Comparison of ENCODE assay signal across 1 cellular context in the genomic region with DNA sequence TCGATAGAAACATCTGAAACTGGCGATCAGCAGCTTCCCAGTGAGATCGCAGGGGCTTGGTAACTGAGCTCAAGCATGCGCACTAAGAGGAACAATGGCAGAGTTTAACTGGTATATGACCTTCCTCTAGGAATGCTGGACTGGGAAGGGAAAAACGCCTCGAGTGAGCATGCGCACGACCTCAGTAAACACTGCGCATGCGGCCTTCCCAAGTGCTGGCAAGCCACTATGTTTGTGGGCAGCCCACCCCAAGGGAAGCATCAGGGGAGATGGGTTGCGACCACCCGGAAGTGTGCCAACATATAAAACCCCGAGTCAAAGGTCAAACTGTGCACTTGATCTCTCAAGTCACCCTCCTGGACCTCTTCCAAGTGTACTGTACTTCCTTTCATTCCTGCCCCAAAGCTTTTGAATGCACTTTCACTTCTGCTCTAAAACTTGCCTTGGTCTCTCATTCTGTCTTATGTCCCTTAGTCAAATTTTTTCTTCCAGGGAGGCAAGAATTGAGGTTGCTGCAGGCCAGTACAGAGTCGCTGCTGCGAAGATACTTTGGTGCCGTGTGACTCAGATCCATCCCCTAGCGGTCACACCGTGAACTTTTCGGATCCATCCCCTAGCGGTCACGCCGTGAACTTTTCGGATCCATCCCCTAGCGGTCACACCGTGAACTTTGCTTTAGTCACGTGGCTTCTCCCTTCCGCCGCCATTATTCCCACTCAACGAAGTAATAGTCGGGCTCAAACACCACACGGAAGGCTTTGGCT.
TF ChIP-seq lines count a peak whose summit lies in the region.

No MANE protein-coding gene starts in this region.

TF ChIP-seq in K562, 482 proteins besides CTCF, POLR2A, EP300 and RAD21 (continued from another document and continues in another):
- peak; percentile 77 for TF ChIP-seq NBN (IDR thresholded peaks at IDR 0.05; ENCODE audit: low read depth)
- TF ChIP-seq EHMT2 (IDR thresholded peaks at IDR 0.05), result peak; percentile 45; the same call in 1 of the 2 replicates
- TF ChIP-seq CREB5 (CRISPR knock-in tag; IDR thresholded peaks at IDR 0.05), result no peak
- no peak for TF ChIP-seq TAF1 (IDR thresholded peaks at IDR 0.05; ENCODE audit: control insufficient read depth, extremely low read depth, insufficient read depth, low read length, severe bottlenecking)
- TF ChIP-seq CAMTA2 (CRISPR knock-in tag; conservative IDR thresholded peaks at IDR 0.05), result no peak
- TF ChIP-seq MAFK (IDR thresholded peaks at IDR 0.05; ENCODE audit: low read length), result no peak
- TF ChIP-seq SMARCC2 (IDR thresholded peaks at IDR 0.05; ENCODE audit: low read depth), result no peak
- TF ChIP-seq C11orf30 (IDR thresholded peaks at IDR 0.05; ENCODE audit: low read depth), result no peak
- TF ChIP-seq, protein P1, sequence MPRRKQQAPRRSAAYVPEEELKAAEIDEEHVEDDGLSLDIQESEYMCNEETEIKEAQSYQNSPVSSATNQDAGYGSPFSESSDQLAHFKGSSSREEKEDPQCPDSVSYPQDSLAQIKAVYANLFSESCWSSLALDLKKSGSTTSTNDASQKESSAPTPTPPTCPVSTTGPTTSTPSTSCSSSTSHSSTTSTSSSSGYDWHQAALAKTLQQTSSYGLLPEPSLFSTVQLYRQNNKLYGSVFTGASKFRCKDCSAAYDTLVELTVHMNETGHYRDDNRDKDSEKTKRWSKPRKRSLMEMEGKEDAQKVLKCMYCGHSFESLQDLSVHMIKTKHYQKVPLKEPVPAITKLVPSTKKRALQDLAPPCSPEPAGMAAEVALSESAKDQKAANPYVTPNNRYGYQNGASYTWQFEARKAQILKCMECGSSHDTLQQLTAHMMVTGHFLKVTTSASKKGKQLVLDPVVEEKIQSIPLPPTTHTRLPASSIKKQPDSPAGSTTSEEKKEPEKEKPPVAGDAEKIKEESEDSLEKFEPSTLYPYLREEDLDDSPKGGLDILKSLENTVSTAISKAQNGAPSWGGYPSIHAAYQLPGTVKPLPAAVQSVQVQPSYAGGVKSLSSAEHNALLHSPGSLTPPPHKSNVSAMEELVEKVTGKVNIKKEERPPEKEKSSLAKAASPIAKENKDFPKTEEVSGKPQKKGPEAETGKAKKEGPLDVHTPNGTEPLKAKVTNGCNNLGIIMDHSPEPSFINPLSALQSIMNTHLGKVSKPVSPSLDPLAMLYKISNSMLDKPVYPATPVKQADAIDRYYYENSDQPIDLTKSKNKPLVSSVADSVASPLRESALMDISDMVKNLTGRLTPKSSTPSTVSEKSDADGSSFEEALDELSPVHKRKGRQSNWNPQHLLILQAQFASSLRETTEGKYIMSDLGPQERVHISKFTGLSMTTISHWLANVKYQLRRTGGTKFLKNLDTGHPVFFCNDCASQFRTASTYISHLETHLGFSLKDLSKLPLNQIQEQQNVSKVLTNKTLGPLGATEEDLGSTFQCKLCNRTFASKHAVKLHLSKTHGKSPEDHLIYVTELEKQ (CRISPR knock-in tag; IDR thresholded peaks at IDR 0.05), result no peak
- no peak for TF ChIP-seq ZNF780A (CRISPR knock-in tag; IDR thresholded peaks at IDR 0.05)
- no peak for TF ChIP-seq SETDB1 (IDR thresholded peaks at IDR 0.05; ENCODE audit: low read length)
- no peak for TF ChIP-seq ZNF232 (CRISPR knock-in tag; IDR thresholded peaks at IDR 0.05)
- TF ChIP-seq ESRRA (IDR thresholded peaks at IDR 0.05; ENCODE audit: borderline replicate concordance, low read depth), result peak; percentile 25; the same call in 1 of the 2 replicates
- no peak for TF ChIP-seq ZNF175 (CRISPR knock-in tag; IDR thresholded peaks at IDR 0.05; ENCODE audit: low read depth)
- no peak for TF ChIP-seq TAL1 (IDR thresholded peaks at IDR 0.05)
- peak; percentile 86 for TF ChIP-seq ZSCAN29 (IDR thresholded peaks at IDR 0.05)
- TF ChIP-seq RCOR1 (IDR thresholded peaks at IDR 0.05; ENCODE audit: borderline replicate concordance in 1 of 2, low read depth in 2 of 2, low read length in 2 of 2), result 0 out of 4 replicates have a peak, but pooled peaks of 1 of the 2 experiments have one; percentile 8
- TF ChIP-seq CC2D1A (IDR thresholded peaks at IDR 0.05), result peak; percentile 73
- TF ChIP-seq, protein P2, sequence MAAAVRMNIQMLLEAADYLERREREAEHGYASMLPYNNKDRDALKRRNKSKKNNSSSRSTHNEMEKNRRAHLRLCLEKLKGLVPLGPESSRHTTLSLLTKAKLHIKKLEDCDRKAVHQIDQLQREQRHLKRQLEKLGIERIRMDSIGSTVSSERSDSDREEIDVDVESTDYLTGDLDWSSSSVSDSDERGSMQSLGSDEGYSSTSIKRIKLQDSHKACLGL (CRISPR knock-in tag; IDR thresholded peaks at IDR 0.05; ENCODE audit: borderline replicate concordance, poor library complexity, severe bottlenecking), result no peak
- no peak for TF ChIP-seq ZNF431 (CRISPR knock-in tag; IDR thresholded peaks at IDR 0.05)
- TF ChIP-seq SP2 (IDR thresholded peaks at IDR 0.05; ENCODE audit: extremely low read depth, low read depth, low read length, poor library complexity, severe bottlenecking), result no peak
- peak; percentile 44 for TF ChIP-seq SMC3 (conservative IDR thresholded peaks at IDR 0.05; ENCODE audit: insufficient read depth, low read depth, low read length)
- no peak for TF ChIP-seq EGR1 (conservative IDR thresholded peaks at IDR 0.05)
- TF ChIP-seq, protein P3, sequence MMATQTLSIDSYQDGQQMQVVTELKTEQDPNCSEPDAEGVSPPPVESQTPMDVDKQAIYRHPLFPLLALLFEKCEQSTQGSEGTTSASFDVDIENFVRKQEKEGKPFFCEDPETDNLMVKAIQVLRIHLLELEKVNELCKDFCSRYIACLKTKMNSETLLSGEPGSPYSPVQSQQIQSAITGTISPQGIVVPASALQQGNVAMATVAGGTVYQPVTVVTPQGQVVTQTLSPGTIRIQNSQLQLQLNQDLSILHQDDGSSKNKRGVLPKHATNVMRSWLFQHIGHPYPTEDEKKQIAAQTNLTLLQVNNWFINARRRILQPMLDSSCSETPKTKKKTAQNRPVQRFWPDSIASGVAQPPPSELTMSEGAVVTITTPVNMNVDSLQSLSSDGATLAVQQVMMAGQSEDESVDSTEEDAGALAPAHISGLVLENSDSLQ (IDR thresholded peaks at IDR 0.05), result no peak
- TF ChIP-seq SREBF2 (CRISPR knock-in tag; IDR thresholded peaks at IDR 0.05), result no peak
- TF ChIP-seq WHSC1 (IDR thresholded peaks at IDR 0.05; ENCODE audit: low read length), result no peak
- TF ChIP-seq, protein P4, sequence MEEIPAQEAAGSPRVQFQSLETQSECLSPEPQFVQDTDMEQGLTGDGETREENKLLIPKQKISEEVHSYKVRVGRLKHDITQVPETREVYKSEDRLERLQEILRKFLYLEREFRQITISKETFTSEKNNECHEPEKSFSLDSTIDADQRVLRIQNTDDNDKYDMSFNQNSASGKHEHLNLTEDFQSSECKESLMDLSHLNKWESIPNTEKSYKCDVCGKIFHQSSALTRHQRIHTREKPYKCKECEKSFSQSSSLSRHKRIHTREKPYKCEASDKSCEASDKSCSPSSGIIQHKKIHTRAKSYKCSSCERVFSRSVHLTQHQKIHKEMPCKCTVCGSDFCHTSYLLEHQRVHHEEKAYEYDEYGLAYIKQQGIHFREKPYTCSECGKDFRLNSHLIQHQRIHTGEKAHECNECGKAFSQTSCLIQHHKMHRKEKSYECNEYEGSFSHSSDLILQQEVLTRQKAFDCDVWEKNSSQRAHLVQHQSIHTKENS (CRISPR knock-in tag; IDR thresholded peaks at IDR 0.05), result no peak
- TF ChIP-seq, protein P5, sequence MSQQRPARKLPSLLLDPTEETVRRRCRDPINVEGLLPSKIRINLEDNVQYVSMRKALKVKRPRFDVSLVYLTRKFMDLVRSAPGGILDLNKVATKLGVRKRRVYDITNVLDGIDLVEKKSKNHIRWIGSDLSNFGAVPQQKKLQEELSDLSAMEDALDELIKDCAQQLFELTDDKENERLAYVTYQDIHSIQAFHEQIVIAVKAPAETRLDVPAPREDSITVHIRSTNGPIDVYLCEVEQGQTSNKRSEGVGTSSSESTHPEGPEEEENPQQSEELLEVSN (IDR thresholded peaks at IDR 0.05; ENCODE audit: borderline replicate concordance in 1 of 2, extremely low read depth in 1 of 2, insufficient read depth in 1 of 2, insufficient read length in 1 of 2, low read depth in 1 of 2, low read length in 1 of 2, poor library complexity in 1 of 2, severe bottlenecking in 1 of 2), result peak; percentile 54 to 86
- no peak for TF ChIP-seq CEBPB (tag; IDR thresholded peaks at IDR 0.05)
- no peak for TF ChIP-seq ZNF41 (CRISPR knock-in tag; conservative IDR thresholded peaks at IDR 0.05)
- TF ChIP-seq CXXC5 (CRISPR knock-in tag; IDR thresholded peaks at IDR 0.05), result peak; percentile 56
- TF ChIP-seq ZBED1 (IDR thresholded peaks at IDR 0.05), result no peak
- no peak for TF ChIP-seq JUNB (CRISPR knock-in tag; conservative IDR thresholded peaks at IDR 0.05)
- TF ChIP-seq GTF2F1 (IDR thresholded peaks at IDR 0.05; ENCODE audit: low read depth, low read length), result no peak
- peak; percentile 50; the same call in 1 of the 2 replicates for TF ChIP-seq JUND (IDR thresholded peaks at IDR 0.05; ENCODE audit: borderline replicate concordance, low read depth, low read length)
- TF ChIP-seq JUND (tag; IDR thresholded peaks at IDR 0.05; ENCODE audit: borderline replicate concordance, low read depth, low read length), result no peak
- TF ChIP-seq ZNF140 (CRISPR knock-in tag; IDR thresholded peaks at IDR 0.05), result no peak
- TF ChIP-seq KAT8 (IDR thresholded peaks at IDR 0.05; ENCODE audit: low read depth), result no peak
- TF ChIP-seq, protein P6, sequence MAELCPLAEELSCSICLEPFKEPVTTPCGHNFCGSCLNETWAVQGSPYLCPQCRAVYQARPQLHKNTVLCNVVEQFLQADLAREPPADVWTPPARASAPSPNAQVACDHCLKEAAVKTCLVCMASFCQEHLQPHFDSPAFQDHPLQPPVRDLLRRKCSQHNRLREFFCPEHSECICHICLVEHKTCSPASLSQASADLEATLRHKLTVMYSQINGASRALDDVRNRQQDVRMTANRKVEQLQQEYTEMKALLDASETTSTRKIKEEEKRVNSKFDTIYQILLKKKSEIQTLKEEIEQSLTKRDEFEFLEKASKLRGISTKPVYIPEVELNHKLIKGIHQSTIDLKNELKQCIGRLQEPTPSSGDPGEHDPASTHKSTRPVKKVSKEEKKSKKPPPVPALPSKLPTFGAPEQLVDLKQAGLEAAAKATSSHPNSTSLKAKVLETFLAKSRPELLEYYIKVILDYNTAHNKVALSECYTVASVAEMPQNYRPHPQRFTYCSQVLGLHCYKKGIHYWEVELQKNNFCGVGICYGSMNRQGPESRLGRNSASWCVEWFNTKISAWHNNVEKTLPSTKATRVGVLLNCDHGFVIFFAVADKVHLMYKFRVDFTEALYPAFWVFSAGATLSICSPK (IDR thresholded peaks at IDR 0.05; ENCODE audit: borderline replicate concordance), result no peak
- TF ChIP-seq PTRF (tag; IDR thresholded peaks at IDR 0.05), result no peak
- no peak for TF ChIP-seq ZBTB7A (IDR thresholded peaks at IDR 0.05; ENCODE audit: borderline replicate concordance, control insufficient read depth, low read depth, low read length)
- TF ChIP-seq ZNF586 (CRISPR knock-in tag; conservative IDR thresholded peaks at IDR 0.05), result no peak
- TF ChIP-seq, protein P7, sequence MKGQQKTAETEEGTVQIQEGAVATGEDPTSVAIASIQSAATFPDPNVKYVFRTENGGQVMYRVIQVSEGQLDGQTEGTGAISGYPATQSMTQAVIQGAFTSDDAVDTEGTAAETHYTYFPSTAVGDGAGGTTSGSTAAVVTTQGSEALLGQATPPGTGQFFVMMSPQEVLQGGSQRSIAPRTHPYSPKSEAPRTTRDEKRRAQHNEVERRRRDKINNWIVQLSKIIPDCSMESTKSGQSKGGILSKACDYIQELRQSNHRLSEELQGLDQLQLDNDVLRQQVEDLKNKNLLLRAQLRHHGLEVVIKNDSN (CRISPR knock-in tag; IDR thresholded peaks at IDR 0.05), result peak; percentile 93
- TF ChIP-seq ZNF212 (CRISPR knock-in tag; IDR thresholded peaks at IDR 0.05), result no peak
- no peak for TF ChIP-seq RBM25 (IDR thresholded peaks at IDR 0.05; ENCODE audit: low read depth, low read length, severe bottlenecking)
- TF ChIP-seq BACH1 (tag; IDR thresholded peaks at IDR 0.05), result no peak
- TF ChIP-seq ZNF79 (CRISPR knock-in tag; IDR thresholded peaks at IDR 0.05; ENCODE audit: low read depth), result no peak
- TF ChIP-seq ZNF239 (CRISPR knock-in tag; IDR thresholded peaks at IDR 0.05), result no peak
- no peak for TF ChIP-seq CBFB (CRISPR knock-in tag; IDR thresholded peaks at IDR 0.05)
- TF ChIP-seq CBFA2T3 (IDR thresholded peaks at IDR 0.05), result no peak
- TF ChIP-seq ZFP36 (IDR thresholded peaks at IDR 0.05; ENCODE audit: low read depth, low read length, partially characterized antibody), result no peak
- TF ChIP-seq HNRNPL (IDR thresholded peaks at IDR 0.05; ENCODE audit: low read depth, low read length), result no peak
- TF ChIP-seq ZNF717 (CRISPR knock-in tag; IDR thresholded peaks at IDR 0.05), result no peak
- no peak for TF ChIP-seq ZKSCAN3 (CRISPR knock-in tag; IDR thresholded peaks at IDR 0.05)
- TF ChIP-seq CHD2 (IDR thresholded peaks at IDR 0.05; ENCODE audit: low read depth, low read length), result no peak
- TF ChIP-seq NFRKB (IDR thresholded peaks at IDR 0.05; ENCODE audit: low read depth), result no peak
- TF ChIP-seq, protein P8, sequence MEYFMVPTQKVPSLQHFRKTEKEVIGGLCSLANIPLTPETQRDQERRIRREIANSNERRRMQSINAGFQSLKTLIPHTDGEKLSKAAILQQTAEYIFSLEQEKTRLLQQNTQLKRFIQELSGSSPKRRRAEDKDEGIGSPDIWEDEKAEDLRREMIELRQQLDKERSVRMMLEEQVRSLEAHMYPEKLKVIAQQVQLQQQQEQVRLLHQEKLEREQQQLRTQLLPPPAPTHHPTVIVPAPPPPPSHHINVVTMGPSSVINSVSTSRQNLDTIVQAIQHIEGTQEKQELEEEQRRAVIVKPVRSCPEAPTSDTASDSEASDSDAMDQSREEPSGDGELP (CRISPR knock-in tag; IDR thresholded peaks at IDR 0.05; ENCODE audit: borderline replicate concordance), result peak; percentile 37; the same call in 1 of the 2 replicates
- no peak for TF ChIP-seq ETS1 (conservative IDR thresholded peaks at IDR 0.05; ENCODE audit: control insufficient read depth, low read depth, low read length)
- no peak for TF ChIP-seq BMI1 (IDR thresholded peaks at IDR 0.05; ENCODE audit: low read length)
- TF ChIP-seq ARNT (IDR thresholded peaks at IDR 0.05), result 0 out of 4 replicates have a peak, but pooled peaks of 1 of the 2 experiments have one; percentile 67
